8 cellular contexts compared by ENCODE assay signal in the genomic region with DNA sequence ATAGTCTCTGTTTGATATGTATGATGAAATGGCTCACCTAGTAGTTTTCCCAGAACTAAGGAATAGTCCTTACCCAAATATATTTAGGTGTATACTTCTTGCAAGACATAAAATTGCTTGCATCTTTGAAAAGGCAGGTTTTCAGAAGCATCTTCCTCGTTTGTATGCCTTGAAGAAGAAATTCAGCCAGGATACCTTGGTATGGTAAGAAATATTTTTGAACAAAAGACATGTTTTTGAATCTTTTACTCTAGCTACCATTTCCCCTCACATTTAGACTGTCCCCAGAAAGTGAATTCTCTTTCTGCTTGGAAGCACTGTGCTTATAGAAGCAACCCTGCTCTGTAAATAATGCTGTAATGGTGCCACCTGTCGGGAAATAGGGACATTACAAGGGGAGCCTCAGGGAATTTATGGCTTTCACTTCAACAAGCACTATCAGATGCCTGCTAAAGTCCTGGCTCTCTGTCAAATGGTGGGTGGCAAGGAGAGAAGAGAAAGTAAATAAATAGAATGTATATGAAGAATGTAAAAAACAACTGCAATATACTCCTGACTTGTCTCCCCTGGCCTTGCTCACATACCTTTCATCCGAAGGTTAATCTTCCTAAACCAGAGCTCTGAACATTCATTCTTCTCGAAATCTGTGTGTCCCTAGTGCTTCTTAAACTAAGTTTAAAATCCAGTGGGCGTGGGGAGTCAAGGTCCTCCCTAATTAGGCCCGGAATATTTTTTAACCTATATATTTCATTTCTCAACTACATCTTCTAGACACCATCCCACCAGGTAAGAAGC. TPM values are rescaled to one million over a fixed set of nuclear protein-coding genes. Genes with fewer than 3 reads are reported as not detected.
DNase-seq lines count a peak whose midpoint lies in the region; TF ChIP-seq lines count a peak whose summit lies in the region.

No MANE protein-coding gene starts in this region.

- POLR2A ChIA-PET in OCI-LY7 (lab: Charles Lee): no interaction called here

- H3K4me3 ChIP-seq in OCI-LY7 (ENCODE audit: low read depth, low read length, poor library complexity, severe bottlenecking): no peak overlapping the region
- no peak overlapping the region for H3K4me3 ChIP-seq in thyroid gland (replicated peaks in 1 of 3)

- H3K9me3 Mint-ChIP-seq in neural crest cell: no peaks in the 10 kb centered on the region

- CTCF ChIA-PET in OCI-LY7 (lab: Charles Lee; ENCODE audit: unreplicated experiment): interaction anchor here (1.3 kb wide), 1 partner anchor 226 kb away, joined by 3 read pairs; the partner anchor contains the start of gene TMEM106C

- intact Hi-C loops in OCI-LY7 (cut with micrococcal nuclease; ENCODE audit: unreplicated experiment) (loop anchor here (2.0 kb wide), 1 partner anchor 227 kb away; the partner anchor contains the start of gene TMEM106C), thyroid gland (cut with DNase I) (loop anchor here (10.0 kb wide), 1 partner anchor 165 kb away; the partner anchor contains the start of gene ZNF641)

- BruUV-seq in OCI-LY7 (replicated peaks; lab: Mats Ljungman, UMichigan): no TSS peak

- H3K27me3 Mint-ChIP-seq in neural crest cell (ENCODE audit: low read depth): peaks cover 49% of the 10 kb centered on the region

- no peak overlapping the region for H2AFZ ChIP-seq in OCI-LY7 (ENCODE audit: low read length)

- no peaks in the 10 kb centered on the region for H3K9me2 ChIP-seq in OCI-LY7 (ENCODE audit: insufficient read depth, low read length)

- DNase-seq in SIG-M5 treated with dmso at 0.1 percent for 504 hours (lab: John Stamatoyannopoulos, UW; ENCODE audit: unreplicated experiment) (peak; percentile 67), SIG-M5 (lab: John Stamatoyannopoulos, UW) (no peak), HT1080 (ENCODE audit: low read depth) (peak; percentile 61), OCI-LY7 (ENCODE audit: low spot score) (peak; percentile 68), fibroblast of gingiva (ENCODE audit: low read depth) (peak; percentile 52), neural crest cell (ENCODE audit: low read depth, low spot score) (peak; percentile 81), thyroid gland (peak; percentile 65 to 68)
- peak; percentile 56 for DNase-seq in activated T-cell treated with anti-CD3 and anti-CD28 coated beads, Interleukin-2, amount 50 U/mL, for 1 hour

- H3K27ac ChIP-seq in OCI-LY7 (ENCODE audit: low read depth, low read length, poor library complexity, severe bottlenecking) (no peak overlapping the region), thyroid gland (no peak overlapping the region)

- H3K79me2 ChIP-seq in OCI-LY7 (ENCODE audit: insufficient read depth, low read depth, low read length): no peaks in the 10 kb centered on the region

- WGBS in thyroid gland, 2 donors: 39 to 43% methylated on average over 6 of the region's 6 CpGs

- peaks cover 20% of the 10 kb centered on the region for H3K4me1 Mint-ChIP-seq in neural crest cell

- H3K4me3 Mint-ChIP-seq in neural crest cell: peak overlapping the region; percentile 7

- H3K36me3 Mint-ChIP-seq in neural crest cell (ENCODE audit: low read depth): no peaks in the 10 kb centered on the region

- no peaks in the 10 kb centered on the region for H4K20me1 ChIP-seq in OCI-LY7 (ENCODE audit: insufficient read depth, low read length)

- TF ChIP-seq CTCF in OCI-LY7 (conservative IDR thresholded peaks at IDR 0.05; ENCODE audit: low read length) (peak; percentile 89), neural crest cell (conservative IDR thresholded peaks at IDR 0.05) (peak; percentile 86), thyroid gland (IDR thresholded peaks at IDR 0.05) (peak; percentile 61 to 92 (median 76))

- no peak for TF ChIP-seq POLR2A in thyroid gland (IDR thresholded peaks at IDR 0.05)

- H3K9me3 ChIP-seq in OCI-LY7 (ENCODE audit: low read length) (no peaks in the 10 kb centered on the region), thyroid gland (no peaks in the 10 kb centered on the region)

- no peak overlapping the region for H3K27ac Mint-ChIP-seq in neural crest cell (ENCODE audit: unreplicated experiment)

- H3K36me3 ChIP-seq in OCI-LY7 (ENCODE audit: insufficient read depth, low read length) (no peaks in the 10 kb centered on the region), thyroid gland (no peaks in the 10 kb centered on the region)

- H3K27me3 ChIP-seq in thyroid gland: no peaks in the 10 kb centered on the region

- H3K4me2 ChIP-seq in OCI-LY7 (ENCODE audit: low read length): no peak overlapping the region

- H3K4me1 ChIP-seq in OCI-LY7 (ENCODE audit: insufficient read depth, low read length, poor library complexity, severe bottlenecking) (no peaks in the 10 kb centered on the region), thyroid gland (peaks cover 0 to 3% of the 10 kb centered on the region in 2 donors)

RNA-seq across cellular contexts. Expression of gene CCDC184, which starts 6.1 kb away (rescaled TPM):
- 0.19 and 0.40 TPM in 2 replicates for total RNA-seq in HT1080 (2014; rRNA removed; shearing (Covaris generic))
- 0.35 and 0.43 TPM in 2 replicates for polyA plus RNA-seq in HT1080 (2015; cell fraction: cytosol; rRNA removed)
- polyA plus RNA-seq in HT1080 (2015; cell fraction: nucleus; rRNA removed): 0.19 and 0.38 TPM in 2 replicates
- not detected in 2 replicates for total RNA-seq in OCI-LY7 (2014; rRNA removed; shearing (Covaris generic))
- total RNA-seq in OCI-LY7 (2022) (not detected in 2 replicates), neural crest cell (12.6 and 12.8 TPM in 2 replicates), thyroid gland (under 1 TPM in 2 of 4 donors, not detected in 2; 0.44 to 0.54 TPM)

RNA-seq across cellular contexts. Expression of gene OR10AD1, which starts 13.6 kb away (rescaled TPM):
- not detected in 2 replicates for total RNA-seq in HT1080 (2014; rRNA removed; shearing (Covaris generic))
- not detected in 2 replicates for polyA plus RNA-seq in HT1080 (2015; cell fraction: cytosol; rRNA removed)
- not detected in 2 replicates for polyA plus RNA-seq in HT1080 (2015; cell fraction: nucleus; rRNA removed)
- total RNA-seq in OCI-LY7 (2014; rRNA removed; shearing (Covaris generic)): not detected in 2 replicates
- not detected in 2 replicates for total RNA-seq in OCI-LY7 (2022)
- not detected in 2 replicates for total RNA-seq in neural crest cell
- not detected for total RNA-seq in thyroid gland

RNA-seq across cellular contexts. Expression of gene ASB8, which starts 32.2 kb away (rescaled TPM):
- total RNA-seq in HT1080 (2014; rRNA removed; shearing (Covaris generic)): 34.8 and 46.3 TPM in 2 replicates
- polyA plus RNA-seq in HT1080 (2015; cell fraction: cytosol; rRNA removed): 25.9 and 33.2 TPM in 2 replicates
- 22.1 and 25.2 TPM in 2 replicates for polyA plus RNA-seq in HT1080 (2015; cell fraction: nucleus; rRNA removed)
- total RNA-seq in OCI-LY7 (2014; rRNA removed; shearing (Covaris generic)): 19.9 and 26.6 TPM in 2 replicates
- 39.3 and 41.5 TPM in 2 replicates for total RNA-seq in OCI-LY7 (2022)
- 21.5 and 21.7 TPM in 2 replicates for total RNA-seq in neural crest cell
- 10 to 100 TPM; 28.9 to 70.6 (median 33.4) TPM for total RNA-seq in thyroid gland
